ENCODE assay signal across 8 cellular contexts in the genomic region with DNA sequence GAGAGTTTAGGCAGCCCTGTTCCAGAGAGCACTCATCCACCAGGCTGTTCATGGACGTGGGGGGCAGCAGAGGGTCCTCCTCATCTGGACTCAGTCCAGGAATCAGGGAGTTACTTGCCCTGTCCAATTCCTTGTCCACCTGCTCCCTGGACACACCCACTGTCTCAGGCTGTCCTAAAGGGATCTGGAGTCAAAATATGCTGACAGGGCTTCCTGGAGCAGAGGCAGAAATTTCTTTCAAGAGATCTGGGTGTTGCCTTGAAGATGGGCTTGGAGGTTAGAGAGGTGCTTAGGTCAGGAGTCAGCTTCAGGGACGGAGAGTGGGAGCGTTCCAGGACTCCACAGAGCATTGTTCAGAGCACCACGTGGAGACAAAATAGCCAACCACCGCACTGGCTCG.
"Had no signal": no experiment of that assay in that cellular context is flagged by ENCODE, and none has a peak within 500 bp of the region (broad histone marks: within the 10 kb centered on the region; RNA-seq: fewer than 3 reads in every experiment).

No MANE protein-coding gene starts in this region.

- H2AFZ ChIP-seq: GM23248 had no signal

- H3K4me3 ChIP-seq: GM23248 had no signal

- H3K9ac ChIP-seq: GM23248, KMS-11 had no signal

- H3K27ac ChIP-seq: GM23248, HL-60, KMS-11 had no signal

- DNase-seq: GM23248, GOT3, H9, HCEC 1CT, IMR-90, KBM-7 had no signal

- H3K4me2 ChIP-seq: KMS-11 had no signal
